8 cellular contexts compared by ENCODE assay signal in genomic region chr15:77568960-77569646, GRCh38.
DNase-seq lines count a peak whose midpoint lies in the region; ATAC-seq and FAIRE-seq lines count a peak whose summit lies in the region.

No MANE protein-coding gene starts in this region.

- no peak for FAIRE-seq in small intestine (lab: Jason Lieb, UNC)

- no peaks in the 10 kb centered on the region for H3K36me3 ChIP-seq in small intestine (ENCODE audit: control insufficient read depth in 2 of 2, insufficient read depth in 2 of 2, low read length in 2 of 2)
- no peaks in the 10 kb centered on the region for H3K36me3 ChIP-seq in H7 (replicated peaks; ENCODE audit: control insufficient read depth, insufficient read depth, low read length)

- H3K9me3 ChIP-seq in iPS-18c (ENCODE audit: control insufficient read depth, insufficient read depth, low read length) (no peaks in the 10 kb centered on the region), small intestine (ENCODE audit: control insufficient read depth, low read depth) (no peaks in the 10 kb centered on the region)

- no peaks in the 10 kb centered on the region for H3K4me1 ChIP-seq in small intestine (ENCODE audit: control insufficient read depth in 2 of 2, insufficient read depth in 1 of 2, low read depth in 1 of 2, low read length in 1 of 2)

- 0 out of 2 replicates have a peak overlapping the region, but pooled peaks have one; percentile 3 for H3K4me3 ChIP-seq in iPS-18c (ENCODE audit: insufficient read depth, low read depth, low read length)
- H3K4me3 ChIP-seq in small intestine (ENCODE audit: low read depth in 1 of 2, low read length in 2 of 2): no peak overlapping the region
- no peak overlapping the region for H3K4me3 ChIP-seq in H7 (ENCODE audit: insufficient read depth, low read depth, low read length)

- ATAC-seq in GM21515 (IDR thresholded peaks at IDR 0.05; ENCODE audit: unreplicated experiment): no peak
- no peak for ATAC-seq in HG03039 (IDR thresholded peaks at IDR 0.05; ENCODE audit: unreplicated experiment)

- H3K27ac ChIP-seq in angular gyrus (ENCODE audit: low read depth, low read length): peak overlapping the region; percentile 30
- H3K27ac ChIP-seq in small intestine (ENCODE audit: low read depth in 1 of 2, low read length in 1 of 2): peak overlapping the region in 1 of 2 donors; percentile 70

- H3K27me3 ChIP-seq in small intestine (ENCODE audit: control insufficient read depth in 2 of 2, insufficient read depth in 2 of 2, low read length in 2 of 2) (no peaks in the 10 kb centered on the region), H7 (ENCODE audit: control insufficient read depth, insufficient read depth, low read length) (no peaks in the 10 kb centered on the region; the same call in 1 of the 2 replicates)

- peak; percentile 90 for DNase-seq in HuH-7 (ENCODE audit: low spot score)
- peak; percentile 38 for DNase-seq in small intestine
- no peak for DNase-seq in NCI-H345 treated with DMSO at 0.1 percent for 48 hours (lab: John Stamatoyannopoulos, UW; ENCODE audit: unreplicated experiment)
- DNase-seq in H7: no peak

- 37 to 51% (median 45%) methylated on average over 23 of the region's 23 CpGs for WGBS in small intestine, 3 donors

Comparison
In these comparisons a context has a peak if more than half of its experiments do, and no peak if none do; other contexts are left out.
1. DNase-seq: peak in HuH-7 (single experiment) and small intestine (single experiment); none in NCI-H345 treated with DMSO at 0.1 percent for 48 hours (single experiment) and H7 (single experiment).